ENCODE assay signal across 22 cellular contexts in genomic region chr1:109228167-109228566, GRCh38. TPM values are rescaled to one million over a fixed set of nuclear protein-coding genes. Genes with fewer than 3 reads are reported as not detected.
"Had no signal": no experiment of that assay in that cellular context is flagged by ENCODE, and none has a peak within 500 bp of the region (broad histone marks: within the 10 kb centered on the region; RNA-seq: fewer than 3 reads in every experiment).

No MANE protein-coding gene starts in this region.

- H3K27ac ChIP-seq: body of pancreas, coronary artery, heart left ventricle, left lung, stomach, thoracic aorta, upper lobe of right lung had no signal

- ATAC-seq: body of pancreas; heart left ventricle; left lung; mucosa of descending colon; naive thymus-derived CD8-positive, alpha-beta T cell; upper lobe of right lung had no signal

- FAIRE-seq: keratinocyte, TTC549 had no signal

- H3K9me3 Mint-ChIP-seq: activated B cell treated with CpG ODN at 0.5 μM for 24 hours; activated CD4-positive, alpha-beta T cell treated with anti-CD3 and anti-CD28 coated beads, Interleukin-2, amount 10 ng/mL, durations not matched to agents 24 days and 14 days; memory B cell; naive thymus-derived CD8-positive, alpha-beta T cell had no signal

- H3K4me3 Mint-ChIP-seq: activated B cell treated with CpG ODN at 0.5 μM for 24 hours; activated CD4-positive, alpha-beta T cell treated with anti-CD3 and anti-CD28 coated beads, Interleukin-2, amount 10 ng/mL, durations not matched to agents 24 days and 14 days; memory B cell; naive thymus-derived CD8-positive, alpha-beta T cell had no signal

- H3K9me3 ChIP-seq: body of pancreas, heart left ventricle, left lung, mucosa of descending colon, stomach, thoracic aorta, upper lobe of right lung had no signal

- H3K4me1 ChIP-seq: body of pancreas, left lung, upper lobe of right lung had no signal

- H3K27me3 Mint-ChIP-seq: activated B cell treated with CpG ODN at 0.5 μM for 24 hours; activated CD4-positive, alpha-beta T cell treated with anti-CD3 and anti-CD28 coated beads, Interleukin-2, amount 10 ng/mL, durations not matched to agents 24 days and 14 days; memory B cell; naive thymus-derived CD8-positive, alpha-beta T cell had no signal

- DNase-seq: activated B cell treated with CpG ODN at 0.5 μM for 24 hours; activated CD4-positive, alpha-beta T cell treated with anti-CD3 and anti-CD28 coated beads, Interleukin-2, amount 10 ng/mL, durations not matched to agents 24 days and 14 days; activated naive CD4-positive, alpha-beta T cell; body of pancreas; central memory CD4-positive, alpha-beta T cell; effector CD4-positive, alpha-beta T cell; foreskin melanocyte; heart left ventricle; left lung; mucosa of descending colon; naive thymus-derived CD8-positive, alpha-beta T cell; posterior cingulate gyrus; retina; stimulated activated CD4-positive, alpha-beta T cell treated with anti-CD3 and anti-CD28 coated beads, Interleukin-12 subunit alpha, Interleukin-12 subunit beta, amount 100 ng/mL, for 4 hours; stimulated activated CD4-positive, alpha-beta T cell treated with anti-CD3 and anti-CD28 coated beads, Interleukin-2, amount 100 ng/mL, for 24 hours; stomach; upper lobe of right lung had no signal

- H3K4me3 ChIP-seq: body of pancreas, coronary artery, heart left ventricle, left lung, mucosa of descending colon, stomach, thoracic aorta, upper lobe of right lung had no signal

- H3K27ac Mint-ChIP-seq: activated B cell treated with CpG ODN at 0.5 μM for 24 hours; activated CD4-positive, alpha-beta T cell treated with anti-CD3 and anti-CD28 coated beads, Interleukin-2, amount 10 ng/mL, durations not matched to agents 24 days and 14 days; memory B cell had no signal

- H3K27me3 ChIP-seq: body of pancreas, heart left ventricle, left lung, stomach, upper lobe of right lung had no signal

RNA-seq across cellular contexts. Expression of gene PSRC1, which starts 54.8 kb away (rescaled TPM):
- total RNA-seq: activated B cell treated with CpG ODN at 0.5 μM for 24 hours had no signal
